In the genomic region with DNA sequence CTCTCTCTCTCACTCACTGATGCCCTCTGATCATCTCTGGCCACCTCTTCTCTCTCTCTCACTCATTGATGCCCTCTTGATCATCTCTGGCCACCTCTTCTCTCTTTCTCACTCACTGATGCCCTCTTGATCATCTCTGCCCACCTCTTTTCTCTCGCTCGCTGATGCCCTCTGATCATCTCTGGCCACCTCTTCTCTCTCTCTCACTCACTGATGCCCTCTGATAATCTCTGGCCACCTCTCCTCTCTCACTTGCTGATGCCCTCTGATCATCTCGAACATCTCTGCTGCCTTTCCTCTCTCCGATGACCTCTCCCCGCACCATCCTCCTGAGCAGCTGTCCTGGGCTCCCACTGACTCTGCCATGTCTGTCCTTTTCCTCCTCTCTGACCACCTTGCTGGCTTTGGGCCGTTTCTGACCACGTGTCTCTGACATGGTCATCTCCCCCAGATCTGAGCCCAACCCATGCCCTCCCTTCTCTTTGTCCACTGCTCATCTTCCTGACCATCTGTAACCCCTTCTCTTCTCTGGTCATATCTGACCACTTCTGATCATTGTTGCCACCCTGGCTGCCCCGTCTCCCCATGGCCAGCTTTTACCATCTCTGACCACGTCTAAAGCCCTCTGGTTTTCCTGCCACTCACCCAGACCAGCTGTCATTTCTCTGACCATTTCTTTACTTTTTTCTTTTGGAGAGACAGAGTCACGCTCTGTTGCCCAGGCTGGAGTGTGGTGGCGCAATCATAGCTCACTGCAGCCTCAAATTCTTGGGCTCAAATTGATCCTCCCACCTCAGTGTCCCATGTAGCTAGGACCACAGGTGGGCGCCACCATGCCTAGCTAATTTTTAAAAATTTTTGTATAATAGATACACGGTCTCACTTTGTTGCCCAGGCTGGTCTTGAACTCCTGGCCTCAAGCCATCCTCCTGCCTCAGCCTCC, we compare ENCODE assay signal across 11 cellular contexts. TPM values are rescaled to one million over a fixed set of nuclear protein-coding genes. Genes with fewer than 3 reads are reported as not detected.
DNase-seq lines count a peak whose midpoint lies in the region; ATAC-seq and TF ChIP-seq lines count a peak whose summit lies in the region.
"Had no signal": no experiment of that assay in that cellular context is flagged by ENCODE, and none has a peak within 500 bp of the region (broad histone marks: within the 10 kb centered on the region; RNA-seq: fewer than 3 reads in every experiment).

No MANE protein-coding gene starts in this region.

- H3K4me1 ChIP-seq in SJCRH30, result peaks cover 7% of the 10 kb centered on the region; the same call in 1 of the 2 replicates

- H3K4me3 Mint-ChIP-seq in endothelial cell (ENCODE audit: unreplicated experiment) (peak overlapping the region; percentile 91), osteocyte (ENCODE audit: unreplicated experiment) (peak overlapping the region; percentile 71)

- H3K4me1 Mint-ChIP-seq in endothelial cell (ENCODE audit: unreplicated experiment), result peaks cover 47% of the 10 kb centered on the region
- peaks cover 32% of the 10 kb centered on the region for H3K4me1 Mint-ChIP-seq in osteocyte (ENCODE audit: unreplicated experiment)

- no peak for ATAC-seq in GM21515 (IDR thresholded peaks at IDR 0.05; ENCODE audit: unreplicated experiment)

- DNase-seq in GM13977 (ENCODE audit: low spot score) (peak; percentile 25), RWPE1 (ENCODE audit: low spot score) (no peak), endothelial cell (ENCODE audit: low spot score) (no peak), osteocyte (ENCODE audit: extremely low spot score, unreplicated experiment) (no peak), SJCRH30 (no peak), DMS 273 (lab: John Stamatoyannopoulos, UW; ENCODE audit: unreplicated experiment) (no peak), MV-4-11 (lab: John Stamatoyannopoulos, UW) (no peak)
- DNase-seq: activated CD4-positive, alpha-beta T cell treated with anti-CD3 and anti-CD28 coated beads for 1 hour; NCI-H69 had no signal

- H3K36me3 Mint-ChIP-seq in endothelial cell (ENCODE audit: low read depth, unreplicated experiment), result peaks cover 25% of the 10 kb centered on the region
- peaks cover 7% of the 10 kb centered on the region for H3K36me3 Mint-ChIP-seq in osteocyte (ENCODE audit: unreplicated experiment)

- H3K27ac ChIP-seq in RWPE1 (peak overlapping the region; percentile 71), SJCRH30 (no peak overlapping the region)
- H3K27ac ChIP-seq: HL-60 had no signal

- peak overlapping the region; percentile 33 for H3K27ac Mint-ChIP-seq in endothelial cell (ENCODE audit: unreplicated experiment)
- peak overlapping the region; percentile 73 for H3K27ac Mint-ChIP-seq in osteocyte (ENCODE audit: unreplicated experiment)

- TF ChIP-seq CTCF in GM13977 (IDR thresholded peaks at IDR 0.05; ENCODE audit: extremely low read depth, insufficient read depth, missing control alignments) (no peak), RWPE1 (conservative IDR thresholded peaks at IDR 0.05; ENCODE audit: low read depth) (no peak), endothelial cell (IDR thresholded peaks at IDR 0.05; ENCODE audit: unreplicated experiment) (no peak), osteocyte (IDR thresholded peaks at IDR 0.05) (no peak)

- H3K4me3 ChIP-seq in SJCRH30, result no peak overlapping the region

- H3K36me3 ChIP-seq in SJCRH30, result no peaks in the 10 kb centered on the region

- H3K27me3 Mint-ChIP-seq in endothelial cell (ENCODE audit: unreplicated experiment), result peaks cover 14% of the 10 kb centered on the region
- no peaks in the 10 kb centered on the region for H3K27me3 Mint-ChIP-seq in osteocyte (ENCODE audit: unreplicated experiment)

- H3K27me3 ChIP-seq in SJCRH30, result no peaks in the 10 kb centered on the region

- in situ Hi-C loops in GM13977 (cut with MboI; ENCODE audit: low pct_unique_long_range_greater_than_20kb, low sequenced_read_pairs, unreplicated experiment), result no loop called here

- POLR2A ChIA-PET in RWPE1 (lab: Yijun Ruan, JAX; ENCODE audit: low non-redundant PET), result no interaction called here

- H3K9me3 ChIP-seq in SJCRH30 (replicated peaks), result no peaks in the 10 kb centered on the region

- CTCF ChIA-PET in RWPE1 (lab: Yijun Ruan, JAX), result interaction anchor here (0.6 to 2.1 kb wide), 2 partner anchors 8 to 91 kb away, joined by 3 to 7 read pairs; no protein-coding TSS in a partner anchor

- H3K9me3 Mint-ChIP-seq in endothelial cell (ENCODE audit: unreplicated experiment) (no peaks in the 10 kb centered on the region), osteocyte (ENCODE audit: unreplicated experiment) (no peaks in the 10 kb centered on the region)

RNA-seq across cellular contexts. Expression of a gene that starts 2.4 kb away (rescaled TPM):
- total RNA-seq in endothelial cell (ENCODE audit: unreplicated experiment), result 53.4 TPM
- total RNA-seq in osteocyte, result 24.3 and 25.0 TPM in 2 replicates
- total RNA-seq in SJCRH30 (2014; rRNA removed; shearing (Covaris generic)), result 5.1 and 10.2 TPM in 2 replicates

RNA-seq across cellular contexts. Expression of a gene that starts 30.5 kb away (rescaled TPM):
- not detected for total RNA-seq in endothelial cell (ENCODE audit: unreplicated experiment)
- not detected in 2 replicates for total RNA-seq in osteocyte
- not detected in 2 replicates for total RNA-seq in SJCRH30 (2014; rRNA removed; shearing (Covaris generic))

RNA-seq across cellular contexts. Expression of a gene that starts 36.2 kb away (rescaled TPM):
- total RNA-seq in endothelial cell (ENCODE audit: unreplicated experiment) (0.95 TPM), osteocyte (0.81 and 0.97 TPM in 2 replicates)
- not detected in 2 replicates for total RNA-seq in SJCRH30 (2014; rRNA removed; shearing (Covaris generic))

RNA-seq across cellular contexts. Expression of a gene that starts 38.2 kb away (rescaled TPM):
- total RNA-seq in endothelial cell (ENCODE audit: unreplicated experiment) (13.0 TPM), osteocyte (6.2 and 6.8 TPM in 2 replicates)
- total RNA-seq in SJCRH30 (2014; rRNA removed; shearing (Covaris generic)), result 6.2 and 7.3 TPM in 2 replicates

RNA-seq across cellular contexts. Expression of a gene that starts 56.4 kb away (rescaled TPM):
- total RNA-seq in endothelial cell (ENCODE audit: unreplicated experiment) (14.3 TPM), osteocyte (15.4 and 15.5 TPM in 2 replicates)
- total RNA-seq in SJCRH30 (2014; rRNA removed; shearing (Covaris generic)), result 21.6 and 27.9 TPM in 2 replicates
